Comparison of ENCODE assay signal across 8 cellular contexts in the genomic region with DNA sequence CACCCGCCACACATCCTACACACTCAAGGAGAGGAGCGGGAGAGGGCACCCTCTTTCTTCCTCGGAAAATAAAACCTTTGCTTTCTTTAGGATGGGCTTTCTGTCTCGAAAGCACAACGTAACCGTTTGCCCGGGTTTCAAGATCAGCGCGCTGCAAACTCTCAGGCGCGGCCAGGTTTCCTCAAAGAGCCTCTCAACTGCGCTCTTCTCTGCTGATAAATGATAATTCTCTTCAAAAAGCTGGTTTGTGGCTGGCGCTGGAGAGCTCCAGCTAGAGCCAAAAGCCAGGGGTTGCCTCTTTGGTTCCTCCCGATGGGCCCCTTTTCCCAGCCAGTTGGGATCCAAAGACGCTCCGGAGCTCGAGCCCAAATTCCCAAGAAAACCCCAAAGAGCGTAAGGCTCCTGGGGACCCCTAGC. TPM values are rescaled to one million over a fixed set of nuclear protein-coding genes. Genes with fewer than 3 reads are reported as not detected.
A peak's percentile ranks its signal among the peaks of the same experiment; 100 is the strongest.
DNase-seq lines count a peak whose midpoint lies in the region; ATAC-seq and FAIRE-seq lines count a peak whose summit lies in the region.

No MANE protein-coding gene starts in this region.

- H3K9me3 Mint-ChIP-seq in activated CD8-positive, alpha-beta memory T cell treated with anti-CD3 and anti-CD28 coated beads, Interleukin-2, amount 10 ng/mL, durations not matched to agents 7 days and 5 days (ENCODE audit: low read depth), result no peaks in the 10 kb centered on the region

- H3K4me1 ChIP-seq in adipocyte (ENCODE audit: control insufficient read depth, insufficient read depth, low read length), result peaks cover 5% of the 10 kb centered on the region
- peaks cover 25% of the 10 kb centered on the region for H3K4me1 ChIP-seq in stomach smooth muscle (ENCODE audit: control insufficient read depth, insufficient read depth, low read length)

- ATAC-seq in activated CD8-positive, alpha-beta memory T cell treated with anti-CD3 and anti-CD28 coated beads, Interleukin-2, amount 10 ng/mL, durations not matched to agents 7 days and 5 days, result peak; percentile 9
- ATAC-seq in HG03460 (IDR thresholded peaks at IDR 0.05; ENCODE audit: unreplicated experiment) (peak; percentile 17), HG03469 (IDR thresholded peaks at IDR 0.05; ENCODE audit: unreplicated experiment) (no peak)

- peak overlapping the region; percentile 66 for H3K4me3 Mint-ChIP-seq in activated CD8-positive, alpha-beta memory T cell treated with anti-CD3 and anti-CD28 coated beads, Interleukin-2, amount 10 ng/mL, durations not matched to agents 7 days and 5 days

- DNase-seq in activated CD8-positive, alpha-beta memory T cell treated with anti-CD3 and anti-CD28 coated beads, Interleukin-2, amount 10 ng/mL, durations not matched to agents 7 days and 5 days, result no peak
- no peak for DNase-seq in activated CD8-positive, alpha-beta memory T cell treated with anti-CD3 and anti-CD28 coated beads for 24 hours
- DNase-seq in adipocyte (ENCODE audit: low read depth), result no peak
- DNase-seq in iris pigment epithelial cell (ENCODE audit: low read depth), result peak; percentile 52
- no peak for DNase-seq in frontal cortex (ENCODE audit: low spot score in 2 of 2)

- H3K27ac Mint-ChIP-seq in activated CD8-positive, alpha-beta memory T cell treated with anti-CD3 and anti-CD28 coated beads, Interleukin-2, amount 10 ng/mL, durations not matched to agents 7 days and 5 days, result no peak overlapping the region

- H3K27ac ChIP-seq in stomach smooth muscle (ENCODE audit: low read length), result peak overlapping the region; percentile 81

- FAIRE-seq in frontal cortex (lab: Jason Lieb, UNC), result no peak

- CTCF ChIA-PET in activated CD8-positive, alpha-beta memory T cell treated with anti-CD3 and anti-CD28 coated beads, Interleukin-2, amount 10 ng/mL, durations not matched to agents 7 days and 5 days (lab: Charles Lee), result interaction anchor here (0.7 to 3.1 kb wide), 10 partner anchors 9 to 590 kb away, joined by 3 to 18 read pairs (median 4); no protein-coding TSS in a partner anchor

- H3K36me3 ChIP-seq in adipocyte (ENCODE audit: control insufficient read depth, insufficient read depth, low read length, severe bottlenecking) (no peaks in the 10 kb centered on the region), stomach smooth muscle (ENCODE audit: control insufficient read depth in 2 of 2, insufficient read depth in 2 of 2, low read length in 2 of 2) (no peaks in the 10 kb centered on the region)

- peaks cover 33% of the 10 kb centered on the region for H3K4me1 Mint-ChIP-seq in activated CD8-positive, alpha-beta memory T cell treated with anti-CD3 and anti-CD28 coated beads, Interleukin-2, amount 10 ng/mL, durations not matched to agents 7 days and 5 days

- H3K4me3 ChIP-seq in adipocyte (ENCODE audit: low read length), result peak overlapping the region; percentile 86
- H3K4me3 ChIP-seq in stomach smooth muscle (ENCODE audit: low read length in 2 of 2), result peak overlapping the region; percentile 74 to 91

- H3K27me3 ChIP-seq in adipocyte (replicated peaks; ENCODE audit: control insufficient read depth, insufficient read depth, low read length) (no peaks in the 10 kb centered on the region), stomach smooth muscle (ENCODE audit: control insufficient read depth in 1 of 2, insufficient read depth in 2 of 2, low read length in 2 of 2) (no peaks in the 10 kb centered on the region)

- H3K9ac ChIP-seq in adipocyte (ENCODE audit: low read length), result peak overlapping the region; percentile 78
- H3K9ac ChIP-seq in stomach smooth muscle (ENCODE audit: low read length in 2 of 2), result peak overlapping the region; percentile 61 to 79

- H3K27me3 Mint-ChIP-seq in activated CD8-positive, alpha-beta memory T cell treated with anti-CD3 and anti-CD28 coated beads, Interleukin-2, amount 10 ng/mL, durations not matched to agents 7 days and 5 days, result peaks cover 61% of the 10 kb centered on the region

- H3K36me3 Mint-ChIP-seq in activated CD8-positive, alpha-beta memory T cell treated with anti-CD3 and anti-CD28 coated beads, Interleukin-2, amount 10 ng/mL, durations not matched to agents 7 days and 5 days, result no peaks in the 10 kb centered on the region

- H3K9me3 ChIP-seq in adipocyte (ENCODE audit: control insufficient read depth, low read length) (no peaks in the 10 kb centered on the region), stomach smooth muscle (ENCODE audit: control insufficient read depth in 2 of 2, low read length in 2 of 2) (no peaks in the 10 kb centered on the region)

RNA-seq across cellular contexts. Expression of gene PLCB1, which starts 0.5 kb away (rescaled TPM):
- total RNA-seq in activated CD8-positive, alpha-beta memory T cell treated with anti-CD3 and anti-CD28 coated beads, Interleukin-2, amount 10 ng/mL, durations not matched to agents 7 days and 5 days, result 1 to 10 TPM; 2.4 to 3.2 TPM
- total RNA-seq in frontal cortex, result 48.9 TPM

Comparison
In these comparisons a context has a peak if more than half of its experiments do, and no peak if none do; other contexts are left out.
1. RNA of gene PLCB1, which starts 0.5 kb away (total RNA-seq): 48.9 TPM in frontal cortex (single experiment); 2.4 to 3.2 TPM in activated CD8-positive, alpha-beta memory T cell treated with anti-CD3 and anti-CD28 coated beads, Interleukin-2, amount 10 ng/mL, durations not matched to agents 7 days and 5 days; every median in the first group is over 10 times any median in the second.